In the genomic region with DNA sequence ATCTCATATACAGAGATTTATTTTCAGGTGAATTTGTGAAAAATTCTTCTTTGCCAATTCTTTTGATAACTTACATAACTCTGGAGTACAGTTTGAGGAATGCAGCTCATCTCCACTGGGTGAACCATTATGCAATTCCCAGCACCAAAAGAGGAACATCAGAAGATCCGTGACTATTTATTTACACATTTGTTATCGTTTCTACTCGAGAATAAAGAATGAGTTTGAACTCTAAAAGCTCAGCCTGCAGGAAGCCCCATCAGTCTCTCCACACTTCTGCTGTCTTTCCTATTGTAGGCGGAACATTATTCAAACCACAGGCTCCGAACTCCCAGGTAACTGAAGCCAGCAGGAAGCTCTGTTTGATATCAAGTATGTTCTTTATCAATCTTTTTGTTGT, we compare ENCODE assay signal across 1 cellular context.
TF ChIP-seq lines count a peak whose summit lies in the region.

No MANE protein-coding gene starts in this region.

TF ChIP-seq in HepG2, 621 proteins besides CTCF, POLR2A, EP300 and RAD21 (continued from another document and continues in another):
- TF ChIP-seq, protein P1, sequence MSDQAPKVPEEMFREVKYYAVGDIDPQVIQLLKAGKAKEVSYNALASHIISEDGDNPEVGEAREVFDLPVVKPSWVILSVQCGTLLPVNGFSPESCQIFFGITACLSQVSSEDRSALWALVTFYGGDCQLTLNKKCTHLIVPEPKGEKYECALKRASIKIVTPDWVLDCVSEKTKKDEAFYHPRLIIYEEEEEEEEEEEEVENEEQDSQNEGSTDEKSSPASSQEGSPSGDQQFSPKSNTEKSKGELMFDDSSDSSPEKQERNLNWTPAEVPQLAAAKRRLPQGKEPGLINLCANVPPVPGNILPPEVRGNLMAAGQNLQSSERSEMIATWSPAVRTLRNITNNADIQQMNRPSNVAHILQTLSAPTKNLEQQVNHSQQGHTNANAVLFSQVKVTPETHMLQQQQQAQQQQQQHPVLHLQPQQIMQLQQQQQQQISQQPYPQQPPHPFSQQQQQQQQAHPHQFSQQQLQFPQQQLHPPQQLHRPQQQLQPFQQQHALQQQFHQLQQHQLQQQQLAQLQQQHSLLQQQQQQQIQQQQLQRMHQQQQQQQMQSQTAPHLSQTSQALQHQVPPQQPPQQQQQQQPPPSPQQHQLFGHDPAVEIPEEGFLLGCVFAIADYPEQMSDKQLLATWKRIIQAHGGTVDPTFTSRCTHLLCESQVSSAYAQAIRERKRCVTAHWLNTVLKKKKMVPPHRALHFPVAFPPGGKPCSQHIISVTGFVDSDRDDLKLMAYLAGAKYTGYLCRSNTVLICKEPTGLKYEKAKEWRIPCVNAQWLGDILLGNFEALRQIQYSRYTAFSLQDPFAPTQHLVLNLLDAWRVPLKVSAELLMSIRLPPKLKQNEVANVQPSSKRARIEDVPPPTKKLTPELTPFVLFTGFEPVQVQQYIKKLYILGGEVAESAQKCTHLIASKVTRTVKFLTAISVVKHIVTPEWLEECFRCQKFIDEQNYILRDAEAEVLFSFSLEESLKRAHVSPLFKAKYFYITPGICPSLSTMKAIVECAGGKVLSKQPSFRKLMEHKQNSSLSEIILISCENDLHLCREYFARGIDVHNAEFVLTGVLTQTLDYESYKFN (CRISPR knock-in tag; conservative IDR thresholded peaks at IDR 0.05): peak; percentile 79
- no peak for TF ChIP-seq U2AF1 (optimal IDR thresholded peaks at IDR 0.05; ENCODE audit: low read depth, low read length)
- peak; percentile 64; the same call in 1 of the 2 replicates for TF ChIP-seq SMAD3 (CRISPR knock-in tag; IDR thresholded peaks at IDR 0.05)
- TF ChIP-seq RXRB (CRISPR knock-in tag; IDR thresholded peaks at IDR 0.05; ENCODE audit: borderline replicate concordance): peak; percentile 84
- peak; percentile 76; the same call in 1 of the 2 replicates for TF ChIP-seq RERE (CRISPR knock-in tag; IDR thresholded peaks at IDR 0.05; ENCODE audit: low read depth)
- TF ChIP-seq MED1 (CRISPR knock-in tag; IDR thresholded peaks at IDR 0.05): peak; percentile 74
- TF ChIP-seq NR2F2 (IDR thresholded peaks at IDR 0.05; ENCODE audit: borderline replicate concordance, low read depth): peak; percentile 63; the same call in 1 of the 2 replicates
- no peak for TF ChIP-seq SPEN (CRISPR knock-in tag; IDR thresholded peaks at IDR 0.05; ENCODE audit: low read depth)
- peak; percentile 74 for TF ChIP-seq ELF3 (CRISPR knock-in tag; IDR thresholded peaks at IDR 0.05)
- peak; percentile 63; the same call in 1 of the 2 replicates for TF ChIP-seq ZNF878 (CRISPR knock-in tag; IDR thresholded peaks at IDR 0.05)
- TF ChIP-seq HNF4A (CRISPR knock-in tag; IDR thresholded peaks at IDR 0.05): peak; percentile 57; the same call in 1 of the 2 replicates
- no peak for TF ChIP-seq CENPBD1 (CRISPR knock-in tag; IDR thresholded peaks at IDR 0.05; ENCODE audit: borderline replicate concordance, low read depth)
- TF ChIP-seq KDM1A (CRISPR knock-in tag; IDR thresholded peaks at IDR 0.05): 0 out of 2 replicates have a peak, but pooled peaks have one; percentile 33
- TF ChIP-seq ZNF33A (CRISPR knock-in tag; IDR thresholded peaks at IDR 0.05; ENCODE audit: borderline replicate concordance): no peak
- TF ChIP-seq ZNF407 (CRISPR knock-in tag; IDR thresholded peaks at IDR 0.05; ENCODE audit: not compliant biosample characterization): no peak
- no peak for TF ChIP-seq EED (CRISPR knock-in tag; IDR thresholded peaks at IDR 0.05)
- no peak for TF ChIP-seq ZBTB8A (CRISPR knock-in tag; IDR thresholded peaks at IDR 0.05; ENCODE audit: borderline replicate concordance, low read depth)
- peak; percentile 53; the same call in 1 of the 2 replicates for TF ChIP-seq KAT8 (CRISPR knock-in tag; IDR thresholded peaks at IDR 0.05)
- TF ChIP-seq SP4 (CRISPR knock-in tag; IDR thresholded peaks at IDR 0.05): no peak
- TF ChIP-seq ZNF83 (CRISPR knock-in tag; IDR thresholded peaks at IDR 0.05; ENCODE audit: borderline replicate concordance): no peak
- peak; percentile 51 for TF ChIP-seq ZMYM4 (CRISPR knock-in tag; IDR thresholded peaks at IDR 0.05)
- TF ChIP-seq, protein P2, sequence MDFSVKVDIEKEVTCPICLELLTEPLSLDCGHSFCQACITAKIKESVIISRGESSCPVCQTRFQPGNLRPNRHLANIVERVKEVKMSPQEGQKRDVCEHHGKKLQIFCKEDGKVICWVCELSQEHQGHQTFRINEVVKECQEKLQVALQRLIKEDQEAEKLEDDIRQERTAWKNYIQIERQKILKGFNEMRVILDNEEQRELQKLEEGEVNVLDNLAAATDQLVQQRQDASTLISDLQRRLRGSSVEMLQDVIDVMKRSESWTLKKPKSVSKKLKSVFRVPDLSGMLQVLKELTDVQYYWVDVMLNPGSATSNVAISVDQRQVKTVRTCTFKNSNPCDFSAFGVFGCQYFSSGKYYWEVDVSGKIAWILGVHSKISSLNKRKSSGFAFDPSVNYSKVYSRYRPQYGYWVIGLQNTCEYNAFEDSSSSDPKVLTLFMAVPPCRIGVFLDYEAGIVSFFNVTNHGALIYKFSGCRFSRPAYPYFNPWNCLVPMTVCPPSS (IDR thresholded peaks at IDR 0.05): no peak
- 0 out of 2 replicates have a peak, but pooled peaks have one; percentile 64 for TF ChIP-seq GFI1 (CRISPR knock-in tag; IDR thresholded peaks at IDR 0.05; ENCODE audit: borderline replicate concordance)
- no peak for TF ChIP-seq ZNF576 (CRISPR knock-in tag; IDR thresholded peaks at IDR 0.05)
- no peak for TF ChIP-seq ZNF841 (CRISPR knock-in tag; IDR thresholded peaks at IDR 0.05; ENCODE audit: borderline replicate concordance)
- no peak for TF ChIP-seq ZNF33B (CRISPR knock-in tag; IDR thresholded peaks at IDR 0.05)
- 0 out of 2 replicates have a peak, but pooled peaks have one; percentile 32 for TF ChIP-seq MIXL1 (CRISPR knock-in tag; IDR thresholded peaks at IDR 0.05)
- TF ChIP-seq IRF2 (CRISPR knock-in tag; IDR thresholded peaks at IDR 0.05): peak; percentile 60; the same call in 1 of the 2 replicates
- TF ChIP-seq CEBPB (IDR thresholded peaks at IDR 0.05; ENCODE audit: borderline replicate concordance, low read depth, low read length): peak; percentile 69; the same call in 1 of the 2 replicates
- peak; percentile 93 for TF ChIP-seq ARID5B (CRISPR knock-in tag; IDR thresholded peaks at IDR 0.05)
- TF ChIP-seq FOXK1 (CRISPR knock-in tag; IDR thresholded peaks at IDR 0.05; ENCODE audit: borderline replicate concordance, low read depth): peak; percentile 35; the same call in 1 of the 2 replicates
